Comparison of ENCODE assay signal across 1 cellular context in genomic region chr1:179293340-179294327, GRCh38.
TF ChIP-seq lines count a peak whose summit lies in the region.

Gene SOAT1, plus strand, starts transcription at chr1:179293797. Its CDS starts 8,888 bp downstream, at chr1:179302685.

TF ChIP-seq in GM12878, 131 proteins besides CTCF, POLR2A, EP300 and RAD21 (continued from another document):
- TF ChIP-seq TCF12 (IDR thresholded peaks at IDR 0.05; ENCODE audit: low read depth, low read length) = no peak
- peak; percentile 57 to 65; a peak in 3 of 4 replicates for TF ChIP-seq IKZF2 (IDR thresholded peaks at IDR 0.05)
- peak; percentile 37 for TF ChIP-seq USF1 (IDR thresholded peaks at IDR 0.05; ENCODE audit: borderline replicate concordance, extremely low read length, insufficient read depth, low read depth, low read length)
- no peak for TF ChIP-seq MTA2 (IDR thresholded peaks at IDR 0.05; ENCODE audit: low read depth)
- TF ChIP-seq POLR2AphosphoS5 (IDR thresholded peaks at IDR 0.05; ENCODE audit: low read length) = peak; percentile 78; the same call in 1 of the 2 replicates
- TF ChIP-seq LARP7 (IDR thresholded peaks at IDR 0.05) = peak; percentile 63
- peak in 1 of 2 experiments; percentile 77; a peak in 1 of 3 replicates for TF ChIP-seq EGR1 (IDR thresholded peaks at IDR 0.05; ENCODE audit: borderline replicate concordance in 1 of 2, low read depth in 2 of 2, low read length in 2 of 2)
- peak; percentile 85 for TF ChIP-seq IKZF1 (conservative IDR thresholded peaks at IDR 0.05)
- no peak for TF ChIP-seq NFIC (IDR thresholded peaks at IDR 0.05; ENCODE audit: low read depth, low read length)
- peak; percentile 57; the same call in 1 of the 2 replicates for TF ChIP-seq RB1 (IDR thresholded peaks at IDR 0.05; ENCODE audit: borderline replicate concordance)
- 0 out of 2 replicates have a peak, but pooled peaks have one; percentile 7 for TF ChIP-seq RUNX3 (IDR thresholded peaks at IDR 0.05; ENCODE audit: low read length)
- TF ChIP-seq JUNB (IDR thresholded peaks at IDR 0.05) = no peak
- no peak for TF ChIP-seq PAX8 (IDR thresholded peaks at IDR 0.05)
- TF ChIP-seq SMAD1 (IDR thresholded peaks at IDR 0.05; ENCODE audit: low read depth, partially characterized antibody) = peak; percentile 96
- peak; percentile 89 for TF ChIP-seq NKRF (conservative IDR thresholded peaks at IDR 0.05)
- TF ChIP-seq CEBPB (IDR thresholded peaks at IDR 0.05; ENCODE audit: borderline replicate concordance in 1 of 2, low read depth in 2 of 2, low read length in 2 of 2) = no peak
- TF ChIP-seq, protein P1, sequence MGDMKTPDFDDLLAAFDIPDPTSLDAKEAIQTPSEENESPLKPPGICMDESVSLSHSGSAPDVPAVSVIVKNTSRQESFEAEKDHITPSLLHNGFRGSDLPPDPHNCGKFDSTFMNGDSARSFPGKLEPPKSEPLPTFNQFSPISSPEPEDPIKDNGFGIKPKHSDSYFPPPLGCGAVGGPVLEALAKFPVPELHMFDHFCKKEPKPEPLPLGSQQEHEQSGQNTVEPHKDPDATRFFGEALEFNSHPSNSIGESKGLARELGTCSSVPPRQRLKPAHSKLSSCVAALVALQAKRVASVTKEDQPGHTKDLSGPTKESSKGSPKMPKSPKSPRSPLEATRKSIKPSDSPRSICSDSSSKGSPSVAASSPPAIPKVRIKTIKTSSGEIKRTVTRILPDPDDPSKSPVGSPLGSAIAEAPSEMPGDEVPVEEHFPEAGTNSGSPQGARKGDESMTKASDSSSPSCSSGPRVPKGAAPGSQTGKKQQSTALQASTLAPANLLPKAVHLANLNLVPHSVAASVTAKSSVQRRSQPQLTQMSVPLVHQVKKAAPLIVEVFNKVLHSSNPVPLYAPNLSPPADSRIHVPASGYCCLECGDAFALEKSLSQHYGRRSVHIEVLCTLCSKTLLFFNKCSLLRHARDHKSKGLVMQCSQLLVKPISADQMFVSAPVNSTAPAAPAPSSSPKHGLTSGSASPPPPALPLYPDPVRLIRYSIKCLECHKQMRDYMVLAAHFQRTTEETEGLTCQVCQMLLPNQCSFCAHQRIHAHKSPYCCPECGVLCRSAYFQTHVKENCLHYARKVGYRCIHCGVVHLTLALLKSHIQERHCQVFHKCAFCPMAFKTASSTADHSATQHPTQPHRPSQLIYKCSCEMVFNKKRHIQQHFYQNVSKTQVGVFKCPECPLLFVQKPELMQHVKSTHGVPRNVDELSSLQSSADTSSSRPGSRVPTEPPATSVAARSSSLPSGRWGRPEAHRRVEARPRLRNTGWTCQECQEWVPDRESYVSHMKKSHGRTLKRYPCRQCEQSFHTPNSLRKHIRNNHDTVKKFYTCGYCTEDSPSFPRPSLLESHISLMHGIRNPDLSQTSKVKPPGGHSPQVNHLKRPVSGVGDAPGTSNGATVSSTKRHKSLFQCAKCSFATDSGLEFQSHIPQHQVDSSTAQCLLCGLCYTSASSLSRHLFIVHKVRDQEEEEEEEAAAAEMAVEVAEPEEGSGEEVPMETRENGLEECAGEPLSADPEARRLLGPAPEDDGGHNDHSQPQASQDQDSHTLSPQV (IDR thresholded peaks at IDR 0.05) = no peak
- TF ChIP-seq CREB1 (IDR thresholded peaks at IDR 0.05; ENCODE audit: low read depth) = peak; percentile 77
- TF ChIP-seq STAT1 (conservative IDR thresholded peaks at IDR 0.05) = no peak
- peak; percentile 15; the same call in 1 of the 2 replicates for TF ChIP-seq CHD2 (IDR thresholded peaks at IDR 0.05; ENCODE audit: borderline replicate concordance, low read depth, low read length)
- TF ChIP-seq POLR2AphosphoS2 (IDR thresholded peaks at IDR 0.05; ENCODE audit: low read depth, low read length) = 0 out of 2 replicates have a peak, but pooled peaks have one; percentile 35
- TF ChIP-seq NFXL1 (IDR thresholded peaks at IDR 0.05; ENCODE audit: borderline replicate concordance) = 0 out of 2 replicates have a peak, but pooled peaks have one; percentile 27
- peak; percentile 49 for TF ChIP-seq SP1 (IDR thresholded peaks at IDR 0.05; ENCODE audit: low read depth, low read length)
- no peak; the same call in none of the 2 replicates for TF ChIP-seq MXI1 (IDR thresholded peaks at IDR 0.05; ENCODE audit: low read depth, low read length)
- TF ChIP-seq GATAD2B (conservative IDR thresholded peaks at IDR 0.05; ENCODE audit: low read depth) = peak; percentile 92
- 0 out of 2 replicates have a peak, but pooled peaks have one; percentile 30 for TF ChIP-seq TCF3 (IDR thresholded peaks at IDR 0.05; ENCODE audit: borderline replicate concordance, insufficient read depth, low read depth, low read length)
- TF ChIP-seq, protein P2, sequence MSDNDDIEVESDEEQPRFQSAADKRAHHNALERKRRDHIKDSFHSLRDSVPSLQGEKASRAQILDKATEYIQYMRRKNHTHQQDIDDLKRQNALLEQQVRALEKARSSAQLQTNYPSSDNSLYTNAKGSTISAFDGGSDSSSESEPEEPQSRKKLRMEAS (IDR thresholded peaks at IDR 0.05; ENCODE audit: low read depth, low read length) = peak; percentile 28; the same call in 1 of the 2 replicates
- peak; percentile 56; the same call in 1 of the 2 replicates for TF ChIP-seq TAF1 (IDR thresholded peaks at IDR 0.05; ENCODE audit: borderline replicate concordance, low read depth, low read length)
- peak; percentile 75; the same call in 1 of the 2 replicates for TF ChIP-seq HDGF (IDR thresholded peaks at IDR 0.05)
- no peak for TF ChIP-seq RBBP5 (conservative IDR thresholded peaks at IDR 0.05)
- peak; percentile 75; the same call in 1 of the 2 replicates for TF ChIP-seq RFX5 (IDR thresholded peaks at IDR 0.05; ENCODE audit: low read depth, low read length)
- TF ChIP-seq BHLHE40 (IDR thresholded peaks at IDR 0.05; ENCODE audit: borderline replicate concordance in 1 of 2, low read depth in 2 of 2, low read length in 1 of 2) = peak; percentile 41 to 87; a peak in 3 of 4 replicates
- TF ChIP-seq SMARCA5 (IDR thresholded peaks at IDR 0.05) = peak; percentile 50; the same call in 1 of the 2 replicates
- TF ChIP-seq DPF2 (IDR thresholded peaks at IDR 0.05) = 0 out of 2 replicates have a peak, but pooled peaks have one; percentile 48
- TF ChIP-seq PKNOX1 (IDR thresholded peaks at IDR 0.05) = 0 out of 2 replicates have a peak, but pooled peaks have one; percentile 4
